ENCODE assay signal across 8 cellular contexts in genomic region chr1:88683848-88684481, GRCh38. TPM values are rescaled to one million over a fixed set of nuclear protein-coding genes. Genes with fewer than 3 reads are reported as not detected.
A peak's percentile ranks its signal among the peaks of the same experiment; 100 is the strongest.
DNase-seq lines count a peak whose midpoint lies in the region; ATAC-seq and TF ChIP-seq lines count a peak whose summit lies in the region.

Gene PKN2, plus strand, starts transcription at chr1:88684273. Its CDS starts 308 bp downstream, at chr1:88684581.

- peak within 1 kb of the TSS; percentile 78 for H3K4me2 ChIP-seq in KMS-11

- H3K9me3 ChIP-seq in Panc1 (ENCODE audit: control insufficient read depth, insufficient read depth, low read depth, low read length): no peaks in the 10 kb centered on the region
- no peaks in the 10 kb centered on the region for H3K9me3 ChIP-seq in mucosa of stomach (ENCODE audit: control insufficient read depth, low read length)

- H2AFZ ChIP-seq in KMS-11 (ENCODE audit: low read depth): peak within 1 kb of the TSS; percentile 69

- no peak for TF ChIP-seq CTCF in KMS-11 (conservative IDR thresholded peaks at IDR 0.05; ENCODE audit: low read depth, low read length)
- TF ChIP-seq CTCF in Panc1 (IDR thresholded peaks at IDR 0.05): peak; percentile 24; the same call in 1 of the 2 replicates

- POLR2A ChIA-PET in Panc1 (lab: Charles Lee): interaction anchor here (0.7 kb wide), 2 partner anchors 141 to 919 kb away, joined by 3 to 13 read pairs; no protein-coding TSS in a partner anchor

- peaks cover 27% of the 10 kb centered on the region for H3K4me1 Mint-ChIP-seq in activated T-cell treated with anti-CD3 and anti-CD28 coated beads, Interleukin-2, amount 50 U/mL, for 4 hours (ENCODE audit: low read depth)

- TF ChIP-seq POLR2A in erythroblast (IDR thresholded peaks at IDR 0.05; ENCODE audit: low read length): peak; percentile 97

- no TSS peak for BruUV-seq in Panc1 (replicated peaks; lab: Mats Ljungman, UMichigan)

- intact Hi-C loops in Panc1 (cut with micrococcal nuclease; ENCODE audit: unreplicated experiment): no loop called here

- H3K27me3 Mint-ChIP-seq in activated T-cell treated with anti-CD3 and anti-CD28 coated beads, Interleukin-2, amount 50 U/mL, for 4 hours (ENCODE audit: low read depth): no peaks in the 10 kb centered on the region

- H3K9ac ChIP-seq in KMS-11: peak within 1 kb of the TSS; percentile 75
- H3K9ac ChIP-seq in mucosa of stomach (ENCODE audit: low read length): peak within 1 kb of the TSS; percentile 95

- in situ Hi-C loops in Panc1 (cut with HindIII; ENCODE audit: low pct_unique_long_range_greater_than_20kb, low sequenced_read_pairs): no loop called here

- H3K4me3 ChIP-seq in KMS-11 (IDR thresholded peaks at IDR 0.05; ENCODE audit: insufficient read depth, low read depth, low read length) (peak within 1 kb of the TSS; percentile 58), Panc1 (ENCODE audit: low read depth in 2 of 2, low read length in 2 of 2) (peak within 1 kb of the TSS; percentile 92 to 100), mucosa of stomach (ENCODE audit: low read length) (peak within 1 kb of the TSS; percentile 43)

- peaks cover 2% of the 10 kb centered on the region for H3K36me3 Mint-ChIP-seq in activated T-cell treated with anti-CD3 and anti-CD28 coated beads, Interleukin-2, amount 50 U/mL, for 4 hours (ENCODE audit: insufficient read depth)

- H3K79me2 ChIP-seq in KMS-11 (ENCODE audit: insufficient read depth, low read depth): peaks cover 40% of the 10 kb centered on the region

- H3K27me3 ChIP-seq in KMS-11 (ENCODE audit: insufficient read depth, low read depth) (no peaks in the 10 kb centered on the region), Panc1 (ENCODE audit: control insufficient read depth, insufficient read depth, low read length) (no peaks in the 10 kb centered on the region), mucosa of stomach (ENCODE audit: control insufficient read depth, insufficient read depth, low read length) (no peaks in the 10 kb centered on the region)

- peak; percentile 96 for DNase-seq in DMS79 treated with DMSO at 0.1 percent for 48 hours (lab: John Stamatoyannopoulos, UW)
- peak; percentile 88 for DNase-seq in Panc1 (ENCODE audit: low read depth, low spot score)
- peak; percentile 96 for DNase-seq in activated T-cell treated with anti-CD3 and anti-CD28 coated beads, Interleukin-2, amount 50 U/mL, for 4 hours
- DNase-seq in erythroblast (lab: John Stamatoyannopoulos, UW): peak; percentile 99 to 100
- peak; percentile 93 to 94 for DNase-seq in stimulated activated CD8-positive, alpha-beta memory T cell treated with anti-CD3 and anti-CD28 coated beads, Interleukin-7, amount 100 ng/mL, for 1 hour (ENCODE audit: low read depth in 2 of 2)

- peak within 1 kb of the TSS; percentile 88 for H3K4me3 Mint-ChIP-seq in activated T-cell treated with anti-CD3 and anti-CD28 coated beads, Interleukin-2, amount 50 U/mL, for 4 hours

- ATAC-seq in GM21737 (IDR thresholded peaks at IDR 0.05; ENCODE audit: unreplicated experiment) (peak; percentile 89), Panc1 (peak; percentile 97)
- ATAC-seq in activated T-cell treated with anti-CD3 and anti-CD28 coated beads, Interleukin-2, amount 50 U/mL, for 4 hours: peak; percentile 96 to 98

- peak within 1 kb of the TSS; percentile 86 for H3K27ac ChIP-seq in KMS-11
- H3K27ac ChIP-seq in Panc1 (ENCODE audit: low read length): peak within 1 kb of the TSS; percentile 100

- no peaks in the 10 kb centered on the region for H4K20me1 ChIP-seq in KMS-11 (ENCODE audit: insufficient read depth)

- no peaks in the 10 kb centered on the region for H3K9me3 Mint-ChIP-seq in activated T-cell treated with anti-CD3 and anti-CD28 coated beads, Interleukin-2, amount 50 U/mL, for 4 hours

- H3K4me1 ChIP-seq in KMS-11 (ENCODE audit: low read depth, poor library complexity, severe bottlenecking): peaks cover 19% of the 10 kb centered on the region
- peaks cover 17% of the 10 kb centered on the region for H3K4me1 ChIP-seq in Panc1 (ENCODE audit: control insufficient read depth, insufficient read depth, low read length)
- H3K4me1 ChIP-seq in mucosa of stomach (ENCODE audit: control insufficient read depth, insufficient read depth, low read length): no peaks in the 10 kb centered on the region

- H3K36me3 ChIP-seq in KMS-11 (ENCODE audit: insufficient read depth): no peaks in the 10 kb centered on the region
- peaks cover 8% of the 10 kb centered on the region for H3K36me3 ChIP-seq in Panc1 (ENCODE audit: control insufficient read depth, insufficient read depth, low read length)
- H3K36me3 ChIP-seq in mucosa of stomach (ENCODE audit: control insufficient read depth, insufficient read depth, low read length): no peaks in the 10 kb centered on the region

- CTCF ChIA-PET in Panc1 (lab: Charles Lee): interaction anchor here (0.6 to 0.8 kb wide), 5 partner anchors 13 to 416 kb away, joined by 3 to 12 read pairs (median 4); no protein-coding TSS in a partner anchor

RNA-seq across cellular contexts. Expression of gene PKN2, which starts in this region (rescaled TPM):
- total RNA-seq in Panc1 (2021; ENCODE audit: unreplicated experiment): 74.1 TPM
- polyA plus RNA-seq in Panc1 (2012; ENCODE audit: insufficient read length): 24.8 TPM
- total RNA-seq in activated T-cell treated with anti-CD3 and anti-CD28 coated beads, Interleukin-2, amount 50 U/mL, for 4 hours: 10 to 100 TPM; 10.9 to 12.8 (median 11.7) TPM

Comparison
In these comparisons a context has a peak if more than half of its experiments do, and no peak if none do; other contexts are left out.
1. Peak in every context shown above with its lines: DNase-seq, ATAC-seq, H3K4me3 ChIP-seq and H3K27ac ChIP-seq.
2. H3K4me3 ChIP-seq: peak in every context shown above with its lines; median percentile 96 in Panc1; 58 in KMS-11; 43 in mucosa of stomach.